ENCODE assay signal across 8 cellular contexts in the genomic region with DNA sequence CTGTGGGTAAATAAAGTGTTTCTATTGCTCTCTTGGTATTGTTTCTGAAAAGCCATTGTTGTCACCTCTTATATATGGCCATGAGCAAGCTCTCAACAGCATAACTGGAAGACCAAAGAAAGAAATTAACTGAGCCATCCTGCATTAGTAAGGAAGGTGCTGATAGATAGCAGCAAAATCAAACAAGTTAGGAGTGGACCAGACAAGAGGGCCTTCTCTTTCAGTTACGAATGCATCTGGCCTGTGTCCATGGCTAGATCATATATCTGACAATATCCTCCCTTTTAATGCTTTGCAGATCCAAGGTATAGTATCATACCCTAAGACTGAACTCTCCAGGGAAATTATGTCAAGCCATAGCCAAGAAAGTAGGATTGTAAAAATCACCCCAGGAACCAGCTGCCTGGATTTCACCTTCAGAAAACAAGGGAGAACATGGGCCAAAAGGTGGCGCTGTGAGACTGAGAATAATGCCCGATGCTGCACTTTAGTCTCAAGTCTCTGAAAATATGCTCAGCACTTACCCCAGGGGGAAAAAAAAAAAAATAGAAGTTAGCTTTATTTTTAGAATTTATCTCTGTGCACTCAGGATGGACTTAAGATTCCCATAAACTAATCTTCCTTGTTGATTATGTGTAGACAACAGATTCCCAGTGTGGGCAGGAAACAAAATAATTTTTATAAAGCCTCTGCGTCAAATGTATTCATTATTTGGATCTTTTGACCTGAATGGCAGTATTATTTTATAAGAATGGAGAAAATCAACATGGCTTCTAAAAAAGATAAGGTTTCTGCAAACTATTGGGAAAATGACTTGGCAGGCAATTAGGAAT.
DNase-seq lines count a peak whose midpoint lies in the region; ATAC-seq and TF ChIP-seq lines count a peak whose summit lies in the region.

No MANE protein-coding gene starts in this region.

- no peaks in the 10 kb centered on the region for H4K20me1 ChIP-seq in osteoblast (ENCODE audit: insufficient read depth, low read length)

- H3K27ac ChIP-seq in RWPE2 (ENCODE audit: poor library complexity, severe bottlenecking), result peak overlapping the region; percentile 79
- no peak overlapping the region for H3K27ac ChIP-seq in foreskin keratinocyte
- H3K27ac ChIP-seq in osteoblast (ENCODE audit: low read depth, low read length), result no peak overlapping the region
- H3K27ac ChIP-seq in thoracic aorta, result no peak overlapping the region

- no peak overlapping the region for H3K4me2 ChIP-seq in osteoblast (ENCODE audit: insufficient read depth, low read length)

- no peaks in the 10 kb centered on the region for H3K36me3 Mint-ChIP-seq in activated T-helper 2 cell treated with anti-CD3 and anti-CD28 coated beads, Interferon-gamma antibody, Interleukin-2, Interleukin-4, amounts not matched to agents 10 μg/mL and 5 μg/mL and 100 μg/mL, durations not matched to agents 14 hours and 24 hours and 36 hours (ENCODE audit: low read depth)

- H3K9me3 ChIP-seq in RWPE2 (ENCODE audit: severe bottlenecking) (no peaks in the 10 kb centered on the region), osteoblast (ENCODE audit: low read depth, low read length) (no peaks in the 10 kb centered on the region), thoracic aorta (no peaks in the 10 kb centered on the region)

- ATAC-seq in GM19372 (IDR thresholded peaks at IDR 0.05; ENCODE audit: low read depth, unreplicated experiment) (peak; percentile 86), RWPE2 (ENCODE audit: low read depth) (peak; percentile 84), foreskin keratinocyte (peak; percentile 82), thoracic aorta (ENCODE audit: insufficient number of reproducible peaks, low FRiP score, low read depth) (no peak)

- H3K4me3 Mint-ChIP-seq in activated T-helper 2 cell treated with anti-CD3 and anti-CD28 coated beads, Interferon-gamma antibody, Interleukin-2, Interleukin-4, amounts not matched to agents 10 μg/mL and 5 μg/mL and 100 μg/mL, durations not matched to agents 14 hours and 24 hours and 36 hours (ENCODE audit: low read depth), result no peak overlapping the region

- intact Hi-C loops in activated T-helper 2 cell treated with anti-CD3 and anti-CD28 coated beads, Interferon-gamma antibody, Interleukin-2, Interleukin-4, amounts not matched to agents 10 μg/mL and 5 μg/mL and 100 μg/mL, durations not matched to agents 14 hours and 24 hours and 36 hours (cut with micrococcal nuclease), result loop anchor here (1.0 to 5.0 kb wide), 7 partner anchors 117 to 659 kb away; no protein-coding TSS in a partner anchor

- H3K4me1 ChIP-seq in RWPE2 (ENCODE audit: insufficient read depth, poor library complexity, severe bottlenecking), result peaks cover 17% of the 10 kb centered on the region
- peaks cover 10% of the 10 kb centered on the region for H3K4me1 ChIP-seq in foreskin keratinocyte
- H3K4me1 ChIP-seq in osteoblast (ENCODE audit: insufficient read depth, low read length), result peaks cover 14% of the 10 kb centered on the region
- peaks cover 0 to 6% of the 10 kb centered on the region in 2 donors for H3K4me1 ChIP-seq in thoracic aorta (ENCODE audit: control insufficient read depth in 1 of 2, low read depth in 2 of 2)

- DNase-seq in AML-193 (lab: John Stamatoyannopoulos, UW) (peak; percentile 56 to 62), LHCN-M2 (ENCODE audit: low read depth) (peak; percentile 80), RWPE2 (ENCODE audit: low spot score) (no peak), foreskin keratinocyte (peak; percentile 41 to 69), osteoblast (ENCODE audit: insufficient read length, low spot score, missing footprints) (peak; percentile 90), thoracic aorta (ENCODE audit: low spot score) (peak; percentile 64)
- DNase-seq in activated T-helper 2 cell treated with anti-CD3 and anti-CD28 coated beads, Interferon-gamma antibody, Interleukin-2, Interleukin-4, amounts not matched to agents 10 μg/mL and 5 μg/mL and 100 μg/mL, durations not matched to agents 14 hours and 24 hours and 36 hours (ENCODE audit: low spot score), result peak; percentile 72

- no peak overlapping the region for H2AFZ ChIP-seq in osteoblast (ENCODE audit: low read length)

- H3K4me1 Mint-ChIP-seq in activated T-helper 2 cell treated with anti-CD3 and anti-CD28 coated beads, Interferon-gamma antibody, Interleukin-2, Interleukin-4, amounts not matched to agents 10 μg/mL and 5 μg/mL and 100 μg/mL, durations not matched to agents 14 hours and 24 hours and 36 hours (ENCODE audit: low read depth), result peaks cover 35% of the 10 kb centered on the region

- no peaks in the 10 kb centered on the region for H3K79me2 ChIP-seq in osteoblast (ENCODE audit: insufficient read depth, low read length)

- H3K4me3 ChIP-seq in RWPE2 (ENCODE audit: severe bottlenecking) (no peak overlapping the region), osteoblast (ENCODE audit: insufficient read depth, low read length) (no peak overlapping the region), thoracic aorta (no peak overlapping the region)

- H3K27me3 ChIP-seq in RWPE2 (ENCODE audit: insufficient read depth, poor library complexity, severe bottlenecking) (no peaks in the 10 kb centered on the region), foreskin keratinocyte (no peaks in the 10 kb centered on the region), osteoblast (ENCODE audit: insufficient read depth, low read length) (no peaks in the 10 kb centered on the region), thoracic aorta (replicated peaks; ENCODE audit: insufficient read depth) (no peaks in the 10 kb centered on the region)

- TF ChIP-seq CTCF in RWPE2 (IDR thresholded peaks at IDR 0.05; ENCODE audit: poor library complexity, severe bottlenecking) (peak; percentile 90), foreskin keratinocyte (conservative IDR thresholded peaks at IDR 0.05) (peak; percentile 89), osteoblast (IDR thresholded peaks at IDR 0.05; ENCODE audit: extremely low read depth, low read depth, low read length) (peak; percentile 87), thoracic aorta (IDR thresholded peaks at IDR 0.05) (peak; percentile 71)

- H3K9me3 Mint-ChIP-seq in activated T-helper 2 cell treated with anti-CD3 and anti-CD28 coated beads, Interferon-gamma antibody, Interleukin-2, Interleukin-4, amounts not matched to agents 10 μg/mL and 5 μg/mL and 100 μg/mL, durations not matched to agents 14 hours and 24 hours and 36 hours, result no peaks in the 10 kb centered on the region

- H3K36me3 ChIP-seq in RWPE2 (ENCODE audit: low read depth) (no peaks in the 10 kb centered on the region), osteoblast (ENCODE audit: insufficient read depth, low read length) (no peaks in the 10 kb centered on the region), thoracic aorta (no peaks in the 10 kb centered on the region)

- peak overlapping the region; percentile 54 for H3K27ac Mint-ChIP-seq in activated T-helper 2 cell treated with anti-CD3 and anti-CD28 coated beads, Interferon-gamma antibody, Interleukin-2, Interleukin-4, amounts not matched to agents 10 μg/mL and 5 μg/mL and 100 μg/mL, durations not matched to agents 14 hours and 24 hours and 36 hours

- H3K27me3 Mint-ChIP-seq in activated T-helper 2 cell treated with anti-CD3 and anti-CD28 coated beads, Interferon-gamma antibody, Interleukin-2, Interleukin-4, amounts not matched to agents 10 μg/mL and 5 μg/mL and 100 μg/mL, durations not matched to agents 14 hours and 24 hours and 36 hours (ENCODE audit: low read depth), result peaks cover 6% of the 10 kb centered on the region
